ENCODE assay signal across 17 cellular contexts in the genomic region with DNA sequence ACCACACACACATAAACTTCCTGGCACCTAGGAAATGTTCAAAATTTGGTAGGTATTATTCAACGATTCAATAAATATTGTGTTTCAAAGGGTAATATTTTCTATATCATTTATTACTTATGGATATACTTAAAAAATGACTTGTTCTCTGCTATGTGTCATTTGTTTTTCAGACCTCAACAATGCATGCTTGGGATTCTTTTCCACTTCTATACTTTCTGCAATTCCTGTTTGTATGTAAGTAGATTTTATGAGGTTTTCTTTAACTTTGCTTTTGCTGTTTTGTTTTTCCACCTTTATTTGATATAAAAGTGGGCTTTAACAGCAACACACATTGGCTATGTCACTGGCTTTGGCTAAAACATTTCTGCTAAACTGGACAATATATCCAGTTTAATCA. TPM values are rescaled to one million over a fixed set of nuclear protein-coding genes. Genes with fewer than 3 reads are reported as not detected.
DNase-seq lines count a peak whose midpoint lies in the region; ATAC-seq, FAIRE-seq and TF ChIP-seq lines count a peak whose summit lies in the region.
"Had no signal": no experiment of that assay in that cellular context is flagged by ENCODE, and none has a peak within 500 bp of the region (broad histone marks: within the 10 kb centered on the region; RNA-seq: fewer than 3 reads in every experiment).

No MANE protein-coding gene starts in this region.

- intact Hi-C loops in K562 (cut with micrococcal nuclease): no loop called here

- no peaks in the 10 kb centered on the region for H3K9me3 ChIP-seq in K562 (replicated peaks; ENCODE audit: control insufficient read depth, insufficient read depth, low read depth, low read length)
- no peaks in the 10 kb centered on the region for H3K9me3 ChIP-seq in mesenchymal stem cell (ENCODE audit: control insufficient read depth, low read length)
- H3K9me3 ChIP-seq: adrenal gland, heart left ventricle had no signal

- H3K9ac ChIP-seq in K562 (ENCODE audit: insufficient read depth in 1 of 2, low read depth in 2 of 2, low read length in 2 of 2) (peak overlapping the region in 1 of 2 experiments; percentile 83; a peak in 2 of 4 replicates), mesenchymal stem cell (ENCODE audit: low read length) (peak overlapping the region; percentile 92)

- TF ChIP-seq RAD21 in K562 (CRISPR knock-in tag; conservative IDR thresholded peaks at IDR 0.05 in 1 of 2, IDR thresholded peaks at IDR 0.05 in 1 of 2): no peak

- WGBS in K562 (ENCODE audit: insufficient coverage, low coverage, missing lambda C conversion rate): 48% methylated on average over 1 of the region's 1 CpG
- WGBS in mesenchymal stem cell: no CpG with 5 or more reads among the region's 1 CpG

- H3K14ac ChIP-seq in mesenchymal stem cell (ENCODE audit: low read length in 2 of 2): no peak overlapping the region

- in situ Hi-C loops in K562 (cut with MboI): no loop called here

- H3K4me3 ChIP-seq in ACC112 (ENCODE audit: low read depth, low read length) (peak overlapping the region; percentile 98), K562 (no peak overlapping the region), mesenchymal stem cell (ENCODE audit: insufficient read depth in 1 of 2, low read depth in 1 of 2, low read length in 2 of 2) (peak overlapping the region in 1 of 2 experiments; percentile 95)

- no peak for TF ChIP-seq CTCF in K562 (IDR thresholded peaks at IDR 0.05 in 2 of 3, conservative IDR thresholded peaks at IDR 0.05 in 1 of 3; ENCODE audit: insufficient read depth in 2 of 3, low read depth in 1 of 3, low read length in 3 of 3)

- ATAC-seq in K562: no peak
- ATAC-seq in HG02759 (IDR thresholded peaks at IDR 0.05; ENCODE audit: unreplicated experiment): no peak
- ATAC-seq: HCT116, heart left ventricle had no signal

- H3K4me1 ChIP-seq in ACC112 (ENCODE audit: control insufficient read depth, insufficient read depth, low read length, unreplicated experiment) (peaks cover 48% of the 10 kb centered on the region), K562 (replicated peaks in 1 of 2; ENCODE audit: control insufficient read depth in 2 of 2, insufficient read depth in 2 of 2, low read length in 2 of 2) (peaks cover 5 to 18% of the 10 kb centered on the region in 2 experiments), mesenchymal stem cell (ENCODE audit: control insufficient read depth, insufficient read depth, low read depth, low read length) (peaks cover 3% of the 10 kb centered on the region)

- no peak for TF ChIP-seq EP300 in K562 (IDR thresholded peaks at IDR 0.05; ENCODE audit: low read length)

- POLR2A ChIA-PET in K562 (lab: Yijun Ruan, JAX): interaction anchor here (0.9 to 1.5 kb wide), 2 partner anchors 19 to 23 kb away, joined by 4 to 6 read pairs; no protein-coding TSS in a partner anchor

- no peak overlapping the region for H3K27ac Mint-ChIP-seq in activated naive CD4-positive, alpha-beta T cell treated with anti-CD3 and anti-CD28 coated beads, Interleukin-2, amount 10 ng/mL, durations not matched to agents 7 days and 5 days

- no peak overlapping the region for H3K4me3 Mint-ChIP-seq in activated naive CD4-positive, alpha-beta T cell treated with anti-CD3 and anti-CD28 coated beads, Interleukin-2, amount 10 ng/mL, durations not matched to agents 7 days and 5 days

- no peaks in the 10 kb centered on the region for H3K9me3 Mint-ChIP-seq in activated naive CD4-positive, alpha-beta T cell treated with anti-CD3 and anti-CD28 coated beads, Interleukin-2, amount 10 ng/mL, durations not matched to agents 7 days and 5 days

- peaks cover 28% of the 10 kb centered on the region for H3K4me1 Mint-ChIP-seq in activated naive CD4-positive, alpha-beta T cell treated with anti-CD3 and anti-CD28 coated beads, Interleukin-2, amount 10 ng/mL, durations not matched to agents 7 days and 5 days

- no peak for FAIRE-seq in K562 (lab: Jason Lieb, UNC)
- FAIRE-seq: G401.6 had no signal

- no peak overlapping the region for H3K4ac ChIP-seq in mesenchymal stem cell (ENCODE audit: low read depth in 1 of 2, low read length in 2 of 2)

- DNase-seq in HCEC 1CT (peak; percentile 39), K562 (ENCODE audit: extremely low read depth in 1 of 4, low spot score in 3 of 4) (no peak), mesenchymal stem cell (no peak), 8988T (no peak), NCI-H2107 (lab: John Stamatoyannopoulos, UW) (no peak)
- DNase-seq in activated naive CD4-positive, alpha-beta T cell treated with anti-CD3 and anti-CD28 coated beads, Interleukin-2, amount 10 ng/mL, durations not matched to agents 7 days and 5 days: no peak
- DNase-seq: adrenal gland; effector CD8-positive, alpha-beta T cell; heart left ventricle; NCI-H1417; NCI-H510A; Right ventricle myocardium superior; stimulated activated naive CD4-positive, alpha-beta T cell treated with Interleukin-2 at 50 U/mL for 16 hours had no signal

- H3K79me1 ChIP-seq in mesenchymal stem cell (replicated peaks; ENCODE audit: low read length, poor library complexity, severe bottlenecking): no peaks in the 10 kb centered on the region

- H3K36me3 ChIP-seq in ACC112 (ENCODE audit: insufficient read depth, low read length): no peaks in the 10 kb centered on the region
- H3K36me3 ChIP-seq in K562 (ENCODE audit: control insufficient read depth, insufficient read depth, low read length): peaks cover 11% of the 10 kb centered on the region; the same call in 1 of the 3 replicates
- H3K36me3 ChIP-seq in mesenchymal stem cell (ENCODE audit: control insufficient read depth in 1 of 2, insufficient read depth in 2 of 2, low read depth in 1 of 2, low read length in 2 of 2): peaks cover 0 to 10% of the 10 kb centered on the region in 2 experiments
- H3K36me3 ChIP-seq: adrenal gland, heart left ventricle had no signal

- no peak overlapping the region for H3K23ac ChIP-seq in mesenchymal stem cell (ENCODE audit: low read length in 2 of 2)

- H3K4me2 ChIP-seq in K562 (ENCODE audit: insufficient read depth, low read length) (peak overlapping the region; percentile 24), mesenchymal stem cell (ENCODE audit: low read length, poor library complexity, severe bottlenecking) (no peak overlapping the region)

- peaks cover 7% of the 10 kb centered on the region for H3K36me3 Mint-ChIP-seq in activated naive CD4-positive, alpha-beta T cell treated with anti-CD3 and anti-CD28 coated beads, Interleukin-2, amount 10 ng/mL, durations not matched to agents 7 days and 5 days

- no peak overlapping the region for H4K91ac ChIP-seq in mesenchymal stem cell (ENCODE audit: low read length)

- H2BK15ac ChIP-seq in mesenchymal stem cell (ENCODE audit: low read depth, poor library complexity, severe bottlenecking): no peak overlapping the region

- H3K27me3 ChIP-seq in ACC112 (ENCODE audit: insufficient read depth, low read length) (no peaks in the 10 kb centered on the region), K562 (ENCODE audit: control insufficient read depth in 2 of 2, insufficient read depth in 2 of 2, low read length in 2 of 2) (no peaks in the 10 kb centered on the region), mesenchymal stem cell (ENCODE audit: control insufficient read depth in 1 of 2, insufficient read depth in 1 of 2, low read length in 2 of 2) (no peaks in the 10 kb centered on the region)
- H3K27me3 ChIP-seq: adrenal gland, heart left ventricle had no signal

- BruUV-seq in K562 (replicated peaks; lab: Mats Ljungman, UMichigan): no TSS peak

- H2BK12ac ChIP-seq in mesenchymal stem cell (ENCODE audit: low read length in 2 of 2): no peak overlapping the region

- TF ChIP-seq POLR2A in K562 (conservative IDR thresholded peaks at IDR 0.05): no peak

- H2BK5ac ChIP-seq in mesenchymal stem cell (ENCODE audit: low read depth, low read length, poor library complexity, severe bottlenecking): no peak overlapping the region

- H2AK5ac ChIP-seq in mesenchymal stem cell (ENCODE audit: low read length, severe bottlenecking): no peak overlapping the region

- H4K8ac ChIP-seq in mesenchymal stem cell (ENCODE audit: low read length): no peak overlapping the region

- CTCF ChIA-PET in K562 (lab: Yijun Ruan, JAX; ENCODE audit: low intra/inter-chr PET ratio): no interaction called here
- CTCF ChIA-PET in activated naive CD4-positive, alpha-beta T cell treated with anti-CD3 and anti-CD28 coated beads, Interleukin-2, amount 10 ng/mL, durations not matched to agents 7 days and 5 days (lab: Charles Lee): no interaction called here

- H3K27me3 Mint-ChIP-seq in activated naive CD4-positive, alpha-beta T cell treated with anti-CD3 and anti-CD28 coated beads, Interleukin-2, amount 10 ng/mL, durations not matched to agents 7 days and 5 days: peaks cover 10% of the 10 kb centered on the region

- no peaks in the 10 kb centered on the region for H3K9me1 ChIP-seq in K562 (ENCODE audit: control insufficient read depth, insufficient read depth, low read length)

- H3K27ac ChIP-seq in ACC112 (ENCODE audit: low read depth, low read length): peak overlapping the region; percentile 42
- H3K27ac ChIP-seq in K562 (ENCODE audit: extremely low read depth, low read depth, low read length): peak overlapping the region; percentile 8; the same call in 1 of the 3 replicates
- H3K27ac ChIP-seq in mesenchymal stem cell (ENCODE audit: low read length, poor library complexity, severe bottlenecking): peak overlapping the region; percentile 82

- H2AFZ ChIP-seq in ACC112 (ENCODE audit: low read length, unreplicated experiment): no peak overlapping the region
- no peak overlapping the region for H2AFZ ChIP-seq in K562 (ENCODE audit: low read depth, low read length)
- no peak overlapping the region for H2AFZ ChIP-seq in mesenchymal stem cell (ENCODE audit: low read depth, low read length)

- no peak overlapping the region for H2BK120ac ChIP-seq in mesenchymal stem cell (ENCODE audit: low read depth, low read length)

- H4K20me1 ChIP-seq in K562 (replicated peaks; ENCODE audit: control insufficient read depth, insufficient read depth, low read length): no peaks in the 10 kb centered on the region

- H3K79me2 ChIP-seq in ACC112 (ENCODE audit: control insufficient read depth, insufficient read depth, low read length, unreplicated experiment): peaks cover 87% of the 10 kb centered on the region
- H3K79me2 ChIP-seq in K562 (ENCODE audit: control insufficient read depth, insufficient read depth, low read length): peaks cover 92% of the 10 kb centered on the region

- no peak overlapping the region for H3K18ac ChIP-seq in mesenchymal stem cell (ENCODE audit: low read depth in 1 of 2, low read length in 2 of 2)

RNA-seq across cellular contexts. Expression of a gene that starts 3.5 kb away (rescaled TPM):
- 77.5 and 254 TPM in 2 replicates for total RNA-seq in K562 (2011; cell fraction: chromatin; rRNA removed; ENCODE audit: low replicate concordance)
- 38.5 and 51.8 TPM in 2 replicates for total RNA-seq in K562 (2011; cell fraction: nucleolus; rRNA removed)
- total RNA-seq in K562 (2011; cell fraction: nucleoplasm; rRNA removed): 83.7 and 95.0 TPM in 2 replicates
- total RNA-seq in K562 (2014; rRNA removed): 57.3 and 63.8 TPM in 2 replicates
- 89.0 and 102 TPM in 2 replicates for total RNA-seq in K562 (2014; rRNA removed; fragmentation: Illumina TruSeq; extraction: Trizol)
- total RNA-seq in K562 (2015; rRNA removed; fragmentation: Illumina TruSeq; extraction: Trizol): 93.6 and 110 TPM in 2 replicates
- total RNA-seq in K562 (2021): 73.6 and 82.0 TPM in 2 replicates
- 94.4 and 104 TPM in 2 replicates for polyA plus RNA-seq in K562 (2011; rRNA removed)
- polyA plus RNA-seq in K562 (2011; cell fraction: cytosol; rRNA removed): 23.4 and 61.8 TPM in 2 replicates
- 102 and 139 TPM in 2 replicates for polyA plus RNA-seq in K562 (2011; cell fraction: nucleus; rRNA removed)
- 34.8 and 35.9 TPM in 2 replicates for polyA plus RNA-seq in K562 (2012)
- 58.0 and 68.5 TPM in 2 replicates for polyA plus RNA-seq in K562 (2014; fragmentation: Illumina TruSeq; extraction: Trizol)
- 10 to 100 TPM; 22.6 to 24.6 TPM for polyA plus RNA-seq in K562 (2014; fragmentation: Nextera tagmentation; extraction: Ambion mirVana)
- polyA plus RNA-seq in K562 (2014; rRNA removed): 47.2 and 53.6 TPM in 2 replicates
- polyA minus RNA-seq in K562 (2011; rRNA and poly(A)+ RNA removed): 211 and 286 TPM in 2 replicates
- polyA minus RNA-seq in K562 (2011; cell fraction: cytosol; rRNA and poly(A)+ RNA removed): 54.7 and 83.7 TPM in 2 replicates
- polyA minus RNA-seq in K562 (2011; cell fraction: nucleus; rRNA and poly(A)+ RNA removed): 128 and 283 TPM in 2 replicates
- 67.0 TPM for polyA plus RNA-seq in mesenchymal stem cell (2013, experiment 1 of 2)
- polyA plus RNA-seq in mesenchymal stem cell (2013, experiment 2 of 2): 67.2 TPM

RNA-seq across cellular contexts. Expression of a gene that starts 4.3 kb away (rescaled TPM):
- 59.4 and 127 TPM in 2 replicates for total RNA-seq in K562 (2011; cell fraction: chromatin; rRNA removed; ENCODE audit: low replicate concordance)
- total RNA-seq in K562 (2011; cell fraction: nucleolus; rRNA removed): 15.7 and 21.7 TPM in 2 replicates
- total RNA-seq in K562 (2011; cell fraction: nucleoplasm; rRNA removed): 42.4 and 44.1 TPM in 2 replicates
- 17.9 and 22.7 TPM in 2 replicates for total RNA-seq in K562 (2014; rRNA removed)
- total RNA-seq in K562 (2014; rRNA removed; fragmentation: Illumina TruSeq; extraction: Trizol): 24.5 and 25.4 TPM in 2 replicates
- total RNA-seq in K562 (2015; rRNA removed; fragmentation: Illumina TruSeq; extraction: Trizol): 26.6 and 32.6 TPM in 2 replicates
- 23.8 and 26.1 TPM in 2 replicates for total RNA-seq in K562 (2021)
- polyA plus RNA-seq in K562 (2011; rRNA removed): 36.7 and 38.7 TPM in 2 replicates
- 17.0 and 20.6 TPM in 2 replicates for polyA plus RNA-seq in K562 (2011; cell fraction: cytosol; rRNA removed)
- 24.8 and 39.9 TPM in 2 replicates for polyA plus RNA-seq in K562 (2011; cell fraction: nucleus; rRNA removed)
- polyA plus RNA-seq in K562 (2012): 17.8 and 30.1 TPM in 2 replicates
- polyA plus RNA-seq in K562 (2014; fragmentation: Illumina TruSeq; extraction: Trizol): 17.5 and 25.0 TPM in 2 replicates
- polyA plus RNA-seq in K562 (2014; fragmentation: Nextera tagmentation; extraction: Ambion mirVana): 10 to 100 TPM; 21.6 to 29.6 TPM
- polyA plus RNA-seq in K562 (2014; rRNA removed): 17.4 and 28.8 TPM in 2 replicates
- 56.5 and 97.6 TPM in 2 replicates for polyA minus RNA-seq in K562 (2011; rRNA and poly(A)+ RNA removed)
- polyA minus RNA-seq in K562 (2011; cell fraction: cytosol; rRNA and poly(A)+ RNA removed): 11.2 and 20.3 TPM in 2 replicates
- polyA minus RNA-seq in K562 (2011; cell fraction: nucleus; rRNA and poly(A)+ RNA removed): 25.3 and 52.1 TPM in 2 replicates
- polyA plus RNA-seq in mesenchymal stem cell (2013, experiment 1 of 2): 36.2 TPM
- polyA plus RNA-seq in mesenchymal stem cell (2013, experiment 2 of 2): 35.7 TPM

Comparison
In these comparisons a context has a peak if more than half of its experiments do, and no peak if none do; other contexts are left out.
1. H3K27ac ChIP-seq: peak in every context shown above with its lines; median percentile 82 in mesenchymal stem cell; 42 in ACC112; 8 in K562.